8 cellular contexts compared by ENCODE assay signal in the genomic region with DNA sequence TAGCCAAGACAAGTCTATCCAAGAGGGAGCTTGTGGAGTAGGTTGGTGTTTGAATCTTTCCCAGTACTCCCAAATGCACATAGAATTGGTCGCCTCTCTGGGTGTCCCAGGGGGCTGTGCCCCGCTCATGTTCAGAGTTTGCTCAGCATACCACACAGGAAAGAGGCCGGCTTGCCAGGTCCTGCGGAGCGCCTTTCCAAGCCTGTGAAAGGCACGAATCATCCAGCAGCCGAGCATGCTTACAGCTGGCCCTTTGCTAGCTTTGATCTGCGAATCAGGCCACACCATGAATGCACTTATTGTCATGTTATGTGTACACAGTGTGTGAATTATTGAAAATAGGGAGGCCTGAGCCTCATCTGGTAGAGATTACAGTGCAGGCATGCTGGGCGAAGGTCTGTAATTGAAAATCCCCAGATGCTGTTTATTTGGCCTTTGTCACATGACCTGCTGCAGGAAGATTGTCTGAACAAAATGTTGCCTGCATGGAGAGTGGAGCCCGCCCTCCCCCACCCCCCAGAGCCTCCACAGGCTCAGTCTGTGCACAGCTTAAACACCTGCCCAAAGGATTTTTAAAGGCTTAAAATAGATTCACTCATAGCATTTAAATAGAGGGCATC.
DNase-seq lines count a peak whose midpoint lies in the region; ATAC-seq lines count a peak whose summit lies in the region.

No MANE protein-coding gene starts in this region.

- peak overlapping the region in 1 of 2 donors; percentile 42 for H3K9ac ChIP-seq in stomach smooth muscle (ENCODE audit: low read length in 2 of 2)

- intact Hi-C loops in left ventricle myocardium superior (cut with micrococcal nuclease), result no loop called here

- ATAC-seq in left ventricle myocardium superior, result peak; percentile 76
- no peak for ATAC-seq in GM19395 (IDR thresholded peaks at IDR 0.05; ENCODE audit: unreplicated experiment)
- ATAC-seq in GM21526 (IDR thresholded peaks at IDR 0.05; ENCODE audit: low FRiP score, unreplicated experiment), result no peak
- ATAC-seq in HG03378 (IDR thresholded peaks at IDR 0.05; ENCODE audit: unreplicated experiment), result no peak

- H3K36me3 ChIP-seq in stomach smooth muscle (ENCODE audit: control insufficient read depth in 2 of 2, insufficient read depth in 2 of 2, low read length in 2 of 2), result no peaks in the 10 kb centered on the region

- H3K4me3 ChIP-seq in stomach smooth muscle (ENCODE audit: low read length in 2 of 2), result peak overlapping the region in 1 of 2 donors; percentile 35

- no peaks in the 10 kb centered on the region for H3K9me3 ChIP-seq in stomach smooth muscle (ENCODE audit: control insufficient read depth in 2 of 2, low read length in 2 of 2)

- peak overlapping the region; percentile 87 for H3K27ac ChIP-seq in stomach smooth muscle (ENCODE audit: low read length)

- DNase-seq in HuH-7 (ENCODE audit: low spot score), result peak; percentile 49
- peak; percentile 78 for DNase-seq in RPMI8226
- peak; percentile 42 for DNase-seq in left ventricle myocardium superior
- DNase-seq in dedifferentiated amniotic fluid mesenchymal stem cell (ENCODE audit: extremely low spot score), result no peak

- H3K27me3 ChIP-seq in stomach smooth muscle (ENCODE audit: control insufficient read depth in 1 of 2, insufficient read depth in 2 of 2, low read length in 2 of 2), result no peaks in the 10 kb centered on the region

- peaks cover 53% of the 10 kb centered on the region for H3K4me1 ChIP-seq in stomach smooth muscle (ENCODE audit: control insufficient read depth, insufficient read depth, low read length)
